In genomic region chr12:110270125-110270962, GRCh38 we compare ENCODE assay signal across 8 cellular contexts. TPM values are rescaled to one million over a fixed set of nuclear protein-coding genes. Genes with fewer than 3 reads are reported as not detected.
DNase-seq lines count a peak whose midpoint lies in the region; ATAC-seq and TF ChIP-seq lines count a peak whose summit lies in the region.

No MANE protein-coding gene starts in this region.

- H3K36me3 ChIP-seq in BE2C (no peaks in the 10 kb centered on the region), aorta (ENCODE audit: control insufficient read depth in 1 of 2, insufficient read depth in 2 of 2, low read length in 1 of 2) (no peaks in the 10 kb centered on the region)

- H3K27me3 ChIP-seq in BE2C (no peaks in the 10 kb centered on the region), aorta (ENCODE audit: control insufficient read depth in 1 of 2, insufficient read depth in 2 of 2, low read length in 1 of 2) (no peaks in the 10 kb centered on the region)

- peak overlapping the region; percentile 79 to 94 for H3K27ac ChIP-seq in aorta (ENCODE audit: low read depth in 1 of 2, low read length in 2 of 2)

- ATAC-seq in left colon = peak; percentile 63
- no peak for ATAC-seq in aorta (ENCODE audit: low FRiP score)

- H3K4me3 ChIP-seq in BE2C (ENCODE audit: low read depth, low read length) = peak overlapping the region; percentile 1; the same call in 1 of the 2 replicates
- H3K4me3 ChIP-seq in aorta (ENCODE audit: low read length in 2 of 2) = no peak overlapping the region

- H3K9me3 ChIP-seq in BE2C (no peaks in the 10 kb centered on the region), aorta (ENCODE audit: control insufficient read depth, low read length) (no peaks in the 10 kb centered on the region)

- DNase-seq in BE2C = peak; percentile 68
- DNase-seq in NCI-H1694 treated with DMSO at 0.1 percent for 48 hours (lab: John Stamatoyannopoulos, UW) = peak; percentile 70
- peak; percentile 47 for DNase-seq in astrocyte of the hippocampus (ENCODE audit: low read depth, low spot score)
- DNase-seq in left colon = no peak
- peak in 1 of 2 donors; percentile 37 for DNase-seq in aorta
- DNase-seq in NCI-H1048 (lab: John Stamatoyannopoulos, UW) = no peak
- no peak for DNase-seq in KG1 (lab: John Stamatoyannopoulos, UW)
- DNase-seq in activated naive CD4-positive, alpha-beta T cell treated with Interleukin-2 at 50 U/mL for 16 hours = no peak

- intact Hi-C loops in left colon (cut with DNase I, micrococcal nuclease) = no loop called here
- intact Hi-C loops in aorta (cut with DNase I) = no loop called here

- H3K4me1 ChIP-seq in BE2C = peaks cover 16% of the 10 kb centered on the region
- peaks cover 4% of the 10 kb centered on the region in 2 donors for H3K4me1 ChIP-seq in aorta (ENCODE audit: control insufficient read depth in 1 of 2, insufficient read depth in 2 of 2, low read length in 2 of 2)

- WGBS in aorta, 2 donors = 37% methylated on average over 5 of the region's 5 CpGs

- TF ChIP-seq CTCF in BE2C (IDR thresholded peaks at IDR 0.05; ENCODE audit: low read depth, low read length) = no peak

RNA-seq across cellular contexts. Expression of gene ATP2A2, which starts 10.7 kb away (rescaled TPM):
- 252 TPM for polyA plus RNA-seq in BE2C (2012; ENCODE audit: insufficient read depth, insufficient read length, low read depth)
- 100 to 1,000 TPM; 248 to 279 TPM for total RNA-seq in left colon
- total RNA-seq in aorta = 100 to 1,000 TPM; 231 to 285 TPM
- 100 to 1,000 TPM in 1 of 2 donors, 10 to 100 TPM in 1; 41.3 to 104 TPM for polyA plus RNA-seq in aorta

Comparison
In these comparisons a context has a peak if more than half of its experiments do, and no peak if none do; other contexts are left out.
1. DNase-seq: peak in BE2C (single experiment), NCI-H1694 treated with DMSO at 0.1 percent for 48 hours (single experiment) and astrocyte of the hippocampus (single experiment); none in left colon (0 of 2), NCI-H1048 (single experiment), KG1 (single experiment) and activated naive CD4-positive, alpha-beta T cell treated with Interleukin-2 at 50 U/mL for 16 hours (single experiment).